In the genomic region with DNA sequence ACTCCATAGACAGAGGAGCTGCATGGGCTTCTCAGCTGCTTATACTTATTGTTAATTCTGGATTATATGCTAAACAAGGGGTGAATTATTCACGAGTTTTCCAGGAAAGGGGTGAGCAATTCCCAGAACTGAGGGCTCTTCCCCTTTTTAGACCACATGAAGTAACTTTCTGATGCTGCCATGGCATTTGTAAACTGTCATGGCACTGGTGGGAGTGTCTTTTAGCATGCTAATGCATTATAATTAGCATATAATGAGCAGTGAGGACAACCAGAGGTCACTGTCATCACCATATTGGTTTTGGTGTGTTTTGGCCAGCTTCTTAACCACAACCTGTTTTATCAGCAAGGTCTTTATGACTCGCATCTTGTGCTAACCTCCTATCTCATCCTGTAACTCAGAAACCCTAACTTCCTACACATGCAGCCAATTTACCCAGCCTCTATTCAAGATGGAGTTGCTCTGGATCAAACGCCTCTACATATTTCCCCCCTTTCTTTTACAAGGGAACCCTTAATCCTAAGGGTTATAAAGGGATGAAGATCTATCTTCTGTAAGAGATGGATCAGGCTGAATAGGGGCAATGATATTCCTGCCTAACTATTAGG, we compare ENCODE assay signal across 1 cellular context.
TF ChIP-seq lines count a peak whose summit lies in the region.

No MANE protein-coding gene starts in this region.

TF ChIP-seq in K562, 482 proteins besides CTCF, POLR2A, EP300 and RAD21 (continued from another document and continues in another):
- TF ChIP-seq, protein P1, sequence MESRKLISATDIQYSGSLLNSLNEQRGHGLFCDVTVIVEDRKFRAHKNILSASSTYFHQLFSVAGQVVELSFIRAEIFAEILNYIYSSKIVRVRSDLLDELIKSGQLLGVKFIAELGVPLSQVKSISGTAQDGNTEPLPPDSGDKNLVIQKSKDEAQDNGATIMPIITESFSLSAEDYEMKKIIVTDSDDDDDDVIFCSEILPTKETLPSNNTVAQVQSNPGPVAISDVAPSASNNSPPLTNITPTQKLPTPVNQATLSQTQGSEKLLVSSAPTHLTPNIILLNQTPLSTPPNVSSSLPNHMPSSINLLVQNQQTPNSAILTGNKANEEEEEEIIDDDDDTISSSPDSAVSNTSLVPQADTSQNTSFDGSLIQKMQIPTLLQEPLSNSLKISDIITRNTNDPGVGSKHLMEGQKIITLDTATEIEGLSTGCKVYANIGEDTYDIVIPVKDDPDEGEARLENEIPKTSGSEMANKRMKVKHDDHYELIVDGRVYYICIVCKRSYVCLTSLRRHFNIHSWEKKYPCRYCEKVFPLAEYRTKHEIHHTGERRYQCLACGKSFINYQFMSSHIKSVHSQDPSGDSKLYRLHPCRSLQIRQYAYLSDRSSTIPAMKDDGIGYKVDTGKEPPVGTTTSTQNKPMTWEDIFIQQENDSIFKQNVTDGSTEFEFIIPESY (CRISPR knock-in tag; IDR thresholded peaks at IDR 0.05): no peak
- TF ChIP-seq ZNF561 (CRISPR knock-in tag; conservative IDR thresholded peaks at IDR 0.05) (no peak), EP400 (IDR thresholded peaks at IDR 0.05) (no peak), GATA2 (CRISPR knock-in tag; IDR thresholded peaks at IDR 0.05) (no peak), ERF (CRISPR knock-in tag; IDR thresholded peaks at IDR 0.05) (no peak), ARNT (IDR thresholded peaks at IDR 0.05) (no peak), RBM15 (IDR thresholded peaks at IDR 0.05; ENCODE audit: insufficient read depth, low read length) (no peak), ATF7 (IDR thresholded peaks at IDR 0.05) (peak; percentile 31; the same call in 1 of the 2 replicates), RFX7 (CRISPR knock-in tag; IDR thresholded peaks at IDR 0.05) (no peak; the same call in 1 of the 2 replicates), ZNF280A (IDR thresholded peaks at IDR 0.05; ENCODE audit: low read depth, partially characterized antibody) (no peak), UBTF (IDR thresholded peaks at IDR 0.05; ENCODE audit: borderline replicate concordance in 1 of 2, low read depth in 2 of 2, low read length in 2 of 2) (no peak), ZKSCAN3 (CRISPR knock-in tag; IDR thresholded peaks at IDR 0.05) (no peak), ZNF445 (CRISPR knock-in tag; IDR thresholded peaks at IDR 0.05; ENCODE audit: low read depth) (no peak), MAFK (IDR thresholded peaks at IDR 0.05; ENCODE audit: low read length) (no peak), SOX6 (IDR thresholded peaks at IDR 0.05) (peak; percentile 70; the same call in 1 of the 2 replicates), KAT7 (CRISPR knock-in tag; IDR thresholded peaks at IDR 0.05; ENCODE audit: borderline replicate concordance) (no peak), SMAD4 (CRISPR knock-in tag; conservative IDR thresholded peaks at IDR 0.05) (peak; percentile 96), SP2 (IDR thresholded peaks at IDR 0.05; ENCODE audit: extremely low read depth, low read depth, low read length, poor library complexity, severe bottlenecking) (no peak), SNRNP70 (optimal IDR thresholded peaks at IDR 0.05; ENCODE audit: low read depth, low read length) (no peak), SMAD3 (CRISPR knock-in tag; conservative IDR thresholded peaks at IDR 0.05) (0 out of 2 replicates have a peak, but pooled peaks have one; percentile 77), L3MBTL2 (IDR thresholded peaks at IDR 0.05) (0 out of 2 replicates have a peak, but pooled peaks have one; percentile 17), ZBTB17 (CRISPR knock-in tag; IDR thresholded peaks at IDR 0.05) (peak; percentile 82), HNRNPL (IDR thresholded peaks at IDR 0.05; ENCODE audit: low read depth, low read length) (no peak), SRSF1 (IDR thresholded peaks at IDR 0.05; ENCODE audit: low read depth, low read length) (no peak), RBM34 (IDR thresholded peaks at IDR 0.05; ENCODE audit: borderline replicate concordance, insufficient read depth, low read length) (no peak), CAMTA2 (CRISPR knock-in tag; conservative IDR thresholded peaks at IDR 0.05) (no peak), SREBF2 (CRISPR knock-in tag; IDR thresholded peaks at IDR 0.05) (no peak), ZBTB2 (IDR thresholded peaks at IDR 0.05) (no peak), MECOM (CRISPR knock-in tag; IDR thresholded peaks at IDR 0.05) (peak; percentile 86), CCNT2 (IDR thresholded peaks at IDR 0.05; ENCODE audit: borderline replicate concordance, extremely low read depth, insufficient read length, low read depth, low read length) (no peak), KLF6 (CRISPR knock-in tag; IDR thresholded peaks at IDR 0.05; ENCODE audit: borderline replicate concordance) (peak; percentile 90), ZNF518B (CRISPR knock-in tag; IDR thresholded peaks at IDR 0.05) (no peak), DNMT1 (IDR thresholded peaks at IDR 0.05) (no peak), ZNF436 (CRISPR knock-in tag; IDR thresholded peaks at IDR 0.05) (no peak), EHMT2 (IDR thresholded peaks at IDR 0.05) (peak; percentile 65), EGR1 (conservative IDR thresholded peaks at IDR 0.05) (no peak), SRSF7 (optimal IDR thresholded peaks at IDR 0.05; ENCODE audit: low read depth, low read length) (no peak)
- TF ChIP-seq, protein P2, sequence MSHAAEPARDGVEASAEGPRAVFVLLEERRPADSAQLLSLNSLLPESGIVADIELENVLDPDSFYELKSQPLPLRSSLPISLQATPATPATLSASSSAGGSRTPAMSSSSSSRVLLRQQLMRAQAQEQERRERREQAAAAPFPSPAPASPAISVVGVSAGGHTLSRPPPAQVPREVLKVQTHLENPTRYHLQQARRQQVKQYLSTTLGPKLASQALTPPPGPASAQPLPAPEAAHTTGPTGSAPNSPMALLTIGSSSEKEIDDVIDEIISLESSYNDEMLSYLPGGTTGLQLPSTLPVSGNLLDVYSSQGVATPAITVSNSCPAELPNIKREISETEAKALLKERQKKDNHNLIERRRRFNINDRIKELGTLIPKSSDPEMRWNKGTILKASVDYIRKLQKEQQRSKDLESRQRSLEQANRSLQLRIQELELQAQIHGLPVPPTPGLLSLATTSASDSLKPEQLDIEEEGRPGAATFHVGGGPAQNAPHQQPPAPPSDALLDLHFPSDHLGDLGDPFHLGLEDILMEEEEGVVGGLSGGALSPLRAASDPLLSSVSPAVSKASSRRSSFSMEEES (CRISPR knock-in tag; IDR thresholded peaks at IDR 0.05): no peak
- TF ChIP-seq, protein P3, sequence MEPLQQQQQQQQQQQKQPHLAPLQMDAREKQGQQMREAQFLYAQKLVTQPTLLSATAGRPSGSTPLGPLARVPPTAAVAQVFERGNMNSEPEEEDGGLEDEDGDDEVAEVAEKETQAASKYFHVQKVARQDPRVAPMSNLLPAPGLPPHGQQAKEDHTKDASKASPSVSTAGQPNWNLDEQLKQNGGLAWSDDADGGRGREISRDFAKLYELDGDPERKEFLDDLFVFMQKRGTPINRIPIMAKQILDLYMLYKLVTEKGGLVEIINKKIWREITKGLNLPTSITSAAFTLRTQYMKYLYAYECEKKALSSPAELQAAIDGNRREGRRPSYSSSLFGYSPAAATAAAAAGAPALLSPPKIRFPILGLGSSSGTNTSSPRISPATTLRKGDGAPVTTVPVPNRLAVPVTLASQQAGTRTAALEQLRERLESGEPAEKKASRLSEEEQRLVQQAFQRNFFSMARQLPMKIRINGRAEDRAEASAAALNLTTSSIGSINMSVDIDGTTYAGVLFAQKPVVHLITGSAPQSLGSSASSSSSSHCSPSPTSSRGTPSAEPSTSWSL (CRISPR knock-in tag; IDR thresholded peaks at IDR 0.05; ENCODE audit: borderline replicate concordance): no peak
- TF ChIP-seq, protein P4, sequence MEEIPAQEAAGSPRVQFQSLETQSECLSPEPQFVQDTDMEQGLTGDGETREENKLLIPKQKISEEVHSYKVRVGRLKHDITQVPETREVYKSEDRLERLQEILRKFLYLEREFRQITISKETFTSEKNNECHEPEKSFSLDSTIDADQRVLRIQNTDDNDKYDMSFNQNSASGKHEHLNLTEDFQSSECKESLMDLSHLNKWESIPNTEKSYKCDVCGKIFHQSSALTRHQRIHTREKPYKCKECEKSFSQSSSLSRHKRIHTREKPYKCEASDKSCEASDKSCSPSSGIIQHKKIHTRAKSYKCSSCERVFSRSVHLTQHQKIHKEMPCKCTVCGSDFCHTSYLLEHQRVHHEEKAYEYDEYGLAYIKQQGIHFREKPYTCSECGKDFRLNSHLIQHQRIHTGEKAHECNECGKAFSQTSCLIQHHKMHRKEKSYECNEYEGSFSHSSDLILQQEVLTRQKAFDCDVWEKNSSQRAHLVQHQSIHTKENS (CRISPR knock-in tag; IDR thresholded peaks at IDR 0.05): no peak
- TF ChIP-seq, protein P5, sequence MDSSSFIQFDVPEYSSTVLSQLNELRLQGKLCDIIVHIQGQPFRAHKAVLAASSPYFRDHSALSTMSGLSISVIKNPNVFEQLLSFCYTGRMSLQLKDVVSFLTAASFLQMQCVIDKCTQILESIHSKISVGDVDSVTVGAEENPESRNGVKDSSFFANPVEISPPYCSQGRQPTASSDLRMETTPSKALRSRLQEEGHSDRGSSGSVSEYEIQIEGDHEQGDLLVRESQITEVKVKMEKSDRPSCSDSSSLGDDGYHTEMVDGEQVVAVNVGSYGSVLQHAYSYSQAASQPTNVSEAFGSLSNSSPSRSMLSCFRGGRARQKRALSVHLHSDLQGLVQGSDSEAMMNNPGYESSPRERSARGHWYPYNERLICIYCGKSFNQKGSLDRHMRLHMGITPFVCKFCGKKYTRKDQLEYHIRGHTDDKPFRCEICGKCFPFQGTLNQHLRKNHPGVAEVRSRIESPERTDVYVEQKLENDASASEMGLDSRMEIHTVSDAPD (CRISPR knock-in tag; IDR thresholded peaks at IDR 0.05): peak; percentile 89
